ENCODE assay signal across 21 cellular contexts in genomic region chr7:50628469-50629084, GRCh38.
DNase-seq lines count a peak whose midpoint lies in the region; ATAC-seq, FAIRE-seq and TF ChIP-seq lines count a peak whose summit lies in the region.
"Had no signal": no experiment of that assay in that cellular context is flagged by ENCODE, and none has a peak within 500 bp of the region (broad histone marks: within the 10 kb centered on the region; RNA-seq: fewer than 3 reads in every experiment).

No MANE protein-coding gene starts in this region.

- FAIRE-seq in A549 (lab: Jason Lieb, UNC): no peak

- H3K4me3 Mint-ChIP-seq in naive B cell: peak overlapping the region in 7 of 8 donors; percentile 35 to 71 (median 55)
- H3K4me3 Mint-ChIP-seq: immature natural killer cell had no signal

- H3K4me3 ChIP-seq in A549 (no peak overlapping the region), heart right ventricle (peak overlapping the region in 5 of 10 donors; percentile 1 to 17 (median 13))
- H3K4me3 ChIP-seq: body of pancreas, lower lobe of right lung, right lobe of liver, uterus had no signal

- ATAC-seq in A549 (no peak), heart right ventricle (peak in 6 of 8 donors; percentile 11 to 63 (median 52)), naive B cell (ENCODE audit: low read depth in 2 of 2) (peak in 1 of 2 donors; percentile 76), GM19455 (IDR thresholded peaks at IDR 0.05; ENCODE audit: unreplicated experiment) (no peak)
- ATAC-seq: body of pancreas, lower lobe of right lung had no signal

- TF ChIP-seq CTCF in A549 (IDR thresholded peaks at IDR 0.05): no peak
- peak in 1 of 9 donors; percentile 13 for TF ChIP-seq CTCF in heart right ventricle (IDR thresholded peaks at IDR 0.05)

- peaks cover 0 to 5% of the 10 kb centered on the region in 2 donors for H3K36me3 Mint-ChIP-seq in naive B cell
- H3K36me3 Mint-ChIP-seq: immature natural killer cell had no signal

- no peak for TF ChIP-seq POLR2A in A549 (IDR thresholded peaks at IDR 0.05; ENCODE audit: low read length)

- no peak for TF ChIP-seq EP300 in A549 (IDR thresholded peaks at IDR 0.05)

- DNase-seq in A549 (ENCODE audit: low read depth in 1 of 2, low spot score in 1 of 2) (no peak), NAMALWA (ENCODE audit: low spot score) (peak; percentile 7), heart right ventricle (no peak), naive B cell (no peak), NCI-H446 treated with DMSO at 0.1 percent for 48 hours (lab: John Stamatoyannopoulos, UW) (no peak), NCI-H2171 (lab: John Stamatoyannopoulos, UW) (no peak), EL (no peak)
- DNase-seq: activated CD4-positive, alpha-beta T cell treated with anti-CD3 and anti-CD28 coated beads for 4 hours; body of pancreas; DMS 273 treated with DMSO at 0.1 percent for 48 hours; immature natural killer cell; KG1; lower lobe of right lung; NCI-H1092; NCI-H2081 treated with DMSO at 0.1 percent for 48 hours; SHP77; SW 1271; uterus had no signal

- peaks cover 4 to 11% (median 8%) of the 10 kb centered on the region in 3 donors for H3K27me3 Mint-ChIP-seq in naive B cell

- peaks cover 0 to 6% (median 0%) of the 10 kb centered on the region in 7 donors for H3K9me3 Mint-ChIP-seq in naive B cell
- H3K9me3 Mint-ChIP-seq: immature natural killer cell had no signal

- intact Hi-C loops in heart right ventricle (cut with DNase I): loop anchor here in 2 of 10 donors (5.0 kb wide), 1 partner anchor 39 kb away; no protein-coding TSS in a partner anchor

- H3K4me1 ChIP-seq in A549 (no peaks in the 10 kb centered on the region), heart right ventricle (peaks cover 9 to 73% (median 39%) of the 10 kb centered on the region in 9 donors)
- H3K4me1 ChIP-seq: uterus had no signal

- peaks cover 0 to 19% (median 2%) of the 10 kb centered on the region in 3 donors for H3K4me1 Mint-ChIP-seq in naive B cell
- H3K4me1 Mint-ChIP-seq: immature natural killer cell had no signal

- no peak overlapping the region for H3K4me2 ChIP-seq in A549

- H3K9me3 ChIP-seq in A549 (no peaks in the 10 kb centered on the region), heart right ventricle (peaks cover 0 to under 1% (median 0%) of the 10 kb centered on the region in 11 donors)
- H3K9me3 ChIP-seq: body of pancreas, lower lobe of right lung, right lobe of liver, uterus had no signal

- 96% methylated on average over 6 of the region's 6 CpGs for WGBS in A549 (ENCODE audit: missing lambda C conversion rate)
- 47 to 75% methylated on average over 6 of the region's 6 CpGs for WGBS in heart right ventricle, 2 donors

- CTCF ChIA-PET in A549 (lab: Yijun Ruan, JAX): interaction anchor here (1.2 to 2.1 kb wide), 3 partner anchors 16 to 532 kb away, joined by 3 to 8 read pairs (median 5); no protein-coding TSS in a partner anchor

- POLR2A ChIA-PET in A549 (lab: Yijun Ruan, JAX): no interaction called here

- peak overlapping the region in 3 of 6 donors; percentile 39 to 80 (median 52) for H3K27ac Mint-ChIP-seq in naive B cell
- H3K27ac Mint-ChIP-seq: immature natural killer cell had no signal

- H3K36me3 ChIP-seq in heart right ventricle: peaks cover 0 to 45% (median 8%) of the 10 kb centered on the region in 9 donors
- H3K36me3 ChIP-seq: uterus had no signal

- no peaks in the 10 kb centered on the region for H3K27me3 ChIP-seq in heart right ventricle
- H3K27me3 ChIP-seq: body of pancreas, right lobe of liver, uterus had no signal

- TF ChIP-seq RAD21 in A549 (conservative IDR thresholded peaks at IDR 0.05 in 1 of 2, IDR thresholded peaks at IDR 0.05 in 1 of 2): no peak

- H3K27ac ChIP-seq in A549 (no peak overlapping the region), heart right ventricle (peak overlapping the region in 9 of 10 donors; percentile 10 to 76 (median 57))
- H3K27ac ChIP-seq: C4-2B, lower lobe of right lung, uterus had no signal

TF ChIP-seq in A549, 52 proteins besides CTCF, POLR2A, EP300 and RAD21:
- TF ChIP-seq MAFK (IDR thresholded peaks at IDR 0.05; ENCODE audit: partially characterized antibody) (peak; percentile 47), CHD4 (IDR thresholded peaks at IDR 0.05; ENCODE audit: borderline replicate concordance) (no peak)

Comparison
In these comparisons a context has a peak if more than half of its experiments do, and no peak if none do; other contexts are left out.
1. ATAC-seq: peak in heart right ventricle (6 of 8); none in A549 (0 of 2) and GM19455 (single experiment).
2. H3K27ac ChIP-seq: peak in heart right ventricle (9 of 10); none in A549 (0 of 2).